Comparison of ENCODE assay signal across 1 cellular context in the genomic region with DNA sequence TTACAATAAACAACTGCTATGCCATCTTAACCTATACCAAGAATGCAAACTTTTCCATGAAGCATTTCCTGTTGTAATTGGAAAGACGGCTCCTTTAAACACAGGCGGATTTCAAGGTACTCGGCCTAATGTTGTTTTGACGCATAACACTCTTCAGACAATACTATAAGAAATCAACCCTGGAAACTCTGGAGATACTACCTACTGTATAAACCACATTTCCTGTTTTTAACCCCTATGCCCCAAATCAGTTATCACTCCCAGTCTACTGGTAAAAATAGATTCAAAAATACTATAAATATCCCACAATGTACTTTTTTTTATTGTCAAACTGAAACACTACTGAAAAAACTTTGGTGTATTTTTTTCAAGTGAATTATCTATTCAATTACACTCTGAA.
TF ChIP-seq lines count a peak whose summit lies in the region.

No MANE protein-coding gene starts in this region.

TF ChIP-seq in endothelial cell of umbilical vein, 7 proteins besides CTCF, POLR2A, EP300 and RAD21 (continued from another document):
- TF ChIP-seq FOS (IDR thresholded peaks at IDR 0.05; ENCODE audit: borderline replicate concordance, insufficient read depth, low read length) (no peak), GATA2 (IDR thresholded peaks at IDR 0.05; ENCODE audit: insufficient read depth, insufficient read length, low read depth, low read length) (no peak), POLR2AphosphoS5 (IDR thresholded peaks at IDR 0.05; ENCODE audit: insufficient read depth, low read depth, low read length) (no peak), EZH2 (IDR thresholded peaks at IDR 0.05; ENCODE audit: borderline replicate concordance, low read depth, low read length, severe bottlenecking) (no peak), JUN (IDR thresholded peaks at IDR 0.05; ENCODE audit: borderline replicate concordance, insufficient read depth, insufficient read length, low read depth) (no peak), MYC (IDR thresholded peaks at IDR 0.05; ENCODE audit: low read depth, low read length) (no peak)
